ENCODE assay signal across 20 cellular contexts in the genomic region with DNA sequence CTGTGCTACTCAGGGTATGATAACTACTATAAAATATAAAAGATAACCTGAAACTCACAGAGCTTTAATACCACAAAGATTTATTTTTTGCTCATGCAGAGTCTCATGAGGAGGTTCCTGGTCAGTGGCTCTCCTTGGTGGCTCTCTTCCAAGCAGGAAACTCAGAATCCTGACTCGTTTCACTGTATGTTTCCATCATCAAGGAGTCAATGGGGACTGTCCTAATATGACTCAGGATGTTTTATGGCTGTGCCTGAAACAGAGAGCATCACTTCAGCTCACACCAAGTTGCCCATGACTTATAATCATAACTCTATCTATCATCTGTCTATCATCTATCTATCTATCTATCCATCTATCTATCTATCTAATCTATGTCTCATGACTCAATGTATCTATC.
"Had no signal": no experiment of that assay in that cellular context is flagged by ENCODE, and none has a peak within 500 bp of the region (broad histone marks: within the 10 kb centered on the region; RNA-seq: fewer than 3 reads in every experiment).

No MANE protein-coding gene starts in this region.

- H3K4me1 ChIP-seq: heart right ventricle, left ventricle myocardium inferior, lower lobe of right lung, right atrium auricular region, sigmoid colon, transverse colon had no signal

- H3K36me3 ChIP-seq: esophagus squamous epithelium, heart right ventricle, left ventricle myocardium inferior, lower lobe of right lung, right atrium auricular region, sigmoid colon, thoracic aorta, transverse colon had no signal

- H3K9me3 ChIP-seq: esophagus squamous epithelium, lower lobe of right lung, right atrium auricular region, sigmoid colon, thoracic aorta had no signal

- H3K4me3 ChIP-seq: esophagus squamous epithelium, heart right ventricle, left ventricle myocardium inferior, lower lobe of right lung, right atrium auricular region, sigmoid colon, skin epidermis, thoracic aorta, transverse colon had no signal

- H3K27ac ChIP-seq: epithelial cell of prostate, esophagus squamous epithelium, heart right ventricle, left ventricle myocardium inferior, lower lobe of right lung, right atrium auricular region, sigmoid colon, skin epidermis, thoracic aorta, transverse colon had no signal

- DNase-seq: effector memory CD8-positive, alpha-beta T cell; esophagus squamous epithelium; heart right ventricle; hypothalamus; islet precursor cell; left ventricle myocardium inferior; lower lobe of right lung; natural killer cell; posterior cingulate gyrus; sigmoid colon; stimulated activated CD4-positive, alpha-beta T cell treated with anti-CD3 and anti-CD28 coated beads, Interleukin-2, amount 100 ng/mL, for 24 hours; stimulated activated CD4-positive, alpha-beta T cell treated with anti-CD3 and anti-CD28 coated beads, Interleukin-4, amount 100 ng/mL, for 4 hours; stimulated activated naive B cell treated with anti-CD40 and anti-IgM and Interleukin-4, amounts not matched to agents 10 μg/mL and 1 μg/mL and 100 μg/mL, for 72 hours; stimulated activated naive CD8-positive, alpha-beta T cell treated with anti-CD3 and anti-CD28 coated beads, Interleukin-15, amount 100 ng/mL, for 72 hours; substantia nigra; transverse colon had no signal

- ATAC-seq: effector memory CD8-positive, alpha-beta T cell; heart right ventricle; lower lobe of right lung; natural killer cell; stimulated activated naive B cell treated with anti-CD40 and anti-IgM and Interleukin-4, amounts not matched to agents 10 μg/mL and 1 μg/mL and 100 μg/mL, for 72 hours; stimulated activated naive CD8-positive, alpha-beta T cell treated with anti-CD3 and anti-CD28 coated beads, Interleukin-15, amount 100 ng/mL, for 72 hours had no signal

- H3K27me3 ChIP-seq: esophagus squamous epithelium, heart right ventricle, right atrium auricular region, sigmoid colon, transverse colon had no signal
